8 cellular contexts compared by ENCODE assay signal in the genomic region with DNA sequence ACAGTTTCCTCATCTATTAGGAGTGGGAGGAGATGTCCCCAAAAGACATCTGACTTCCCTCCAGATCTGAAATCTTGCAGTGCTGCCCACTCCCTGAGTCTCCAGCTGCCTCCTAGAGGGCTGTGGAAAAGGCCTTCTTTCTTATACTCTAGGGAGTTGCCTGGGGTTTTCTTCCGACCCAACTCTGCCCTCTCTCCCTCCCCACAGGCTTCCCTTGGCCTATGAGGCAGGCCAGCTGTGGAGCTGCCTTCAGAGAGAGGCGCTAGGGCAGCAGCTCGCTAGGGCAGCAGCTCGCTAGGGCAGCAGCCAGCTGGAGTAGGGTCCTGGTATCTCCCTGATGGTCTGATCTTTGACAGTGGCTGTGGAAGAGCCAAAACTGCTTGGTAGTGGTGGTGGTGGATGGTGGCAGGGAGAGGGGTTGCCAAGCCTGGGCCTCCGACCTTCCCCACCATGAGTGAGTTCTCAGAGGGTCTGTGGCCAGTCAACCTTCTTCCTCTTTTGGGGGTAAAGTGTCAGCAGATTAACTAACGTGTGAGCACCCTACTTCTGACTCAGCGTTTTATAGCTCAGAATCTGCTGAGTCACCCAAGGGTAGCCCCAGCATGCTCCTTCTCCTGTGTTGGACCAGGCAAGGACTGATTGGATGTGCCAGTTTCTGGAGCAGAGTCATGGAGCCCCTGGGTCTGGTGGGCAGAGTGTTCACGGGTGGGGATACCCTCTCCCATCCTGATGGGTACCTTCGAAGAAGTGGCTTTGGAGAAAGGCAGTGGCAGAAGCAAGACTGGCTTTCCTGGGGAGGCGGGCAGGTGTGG. TPM values are rescaled to one million over a fixed set of nuclear protein-coding genes. Genes with fewer than 3 reads are reported as not detected.
DNase-seq lines count a peak whose midpoint lies in the region; ATAC-seq and TF ChIP-seq lines count a peak whose summit lies in the region.

No MANE protein-coding gene starts in this region.

- H3K18ac ChIP-seq in H9 (ENCODE audit: insufficient read length, low read depth, low read length): no peak overlapping the region

- no peak overlapping the region for H2BK20ac ChIP-seq in H9 (ENCODE audit: low read depth, low read length, poor library complexity, severe bottlenecking)

- no peak for DNase-seq in H9
- no peak for DNase-seq in RWPE1 (ENCODE audit: low spot score)
- DNase-seq in fibroblast of the aortic adventitia (ENCODE audit: low read depth): peak; percentile 48
- no peak for DNase-seq in effector memory CD4-positive, alpha-beta T cell
- no peak for DNase-seq in activated CD4-positive, alpha-beta T cell treated with anti-CD3 and anti-CD28 coated beads, Interleukin-2, amount 50 U/mL, for 4 hours

- H3T11ph ChIP-seq in H9 (ENCODE audit: low read length): no peak overlapping the region

- H2AK5ac ChIP-seq in H9 (ENCODE audit: insufficient read length, low read length): no peak overlapping the region

- WGBS in H9 (ENCODE audit: extremely low coverage, insufficient read length, low lambda C conversion rate): no CpG with 5 or more reads among the region's 10 CpGs

- no peak overlapping the region for H3K4me2 ChIP-seq in H9 (ENCODE audit: insufficient read depth, insufficient read length, low read length)
- H3K4me2 ChIP-seq in skeletal muscle satellite cell (ENCODE audit: low read length): peak overlapping the region; percentile 50

- H2BK15ac ChIP-seq in H9 (ENCODE audit: low read depth, low read length): no peak overlapping the region

- H3K23ac ChIP-seq in H9 (ENCODE audit: insufficient read length, low read depth, low read length): no peak overlapping the region

- CTCF ChIA-PET in RWPE1 (lab: Yijun Ruan, JAX): interaction anchor here (0.6 to 11.5 kb wide), 6 partner anchors 9 to 1421 kb away, joined by 3 to 167 read pairs (median 4); no protein-coding TSS in a partner anchor

- no peak for ATAC-seq in GM21367 (IDR thresholded peaks at IDR 0.05; ENCODE audit: unreplicated experiment)
- ATAC-seq in HG03108 (IDR thresholded peaks at IDR 0.05; ENCODE audit: unreplicated experiment): no peak

- no peak overlapping the region for H4K91ac ChIP-seq in H9 (ENCODE audit: insufficient read length, low read depth, low read length)

- no peak overlapping the region for H4K5ac ChIP-seq in H9 (ENCODE audit: insufficient read length, low read depth, low read length)

- no peak overlapping the region for H2BK120ac ChIP-seq in H9 (ENCODE audit: low read depth, low read length, poor library complexity, severe bottlenecking)

- H3K9me3 ChIP-seq in H9 (ENCODE audit: control insufficient read depth, low read depth, low read length) (no peaks in the 10 kb centered on the region), skeletal muscle satellite cell (replicated peaks; ENCODE audit: low read length) (no peaks in the 10 kb centered on the region)
- H3K9me3 ChIP-seq in effector memory CD4-positive, alpha-beta T cell (ENCODE audit: control insufficient read depth, low read length): no peaks in the 10 kb centered on the region

- H3K9ac ChIP-seq in H9 (ENCODE audit: extremely low read depth, insufficient read length, low read length) (no peak overlapping the region), skeletal muscle satellite cell (ENCODE audit: low read depth, low read length) (no peak overlapping the region)

- no peak for TF ChIP-seq CTCF in H9 (conservative IDR thresholded peaks at IDR 0.05)
- no peak for TF ChIP-seq CTCF in RWPE1 (conservative IDR thresholded peaks at IDR 0.05; ENCODE audit: low read depth)
- TF ChIP-seq CTCF in fibroblast of the aortic adventitia (IDR thresholded peaks at IDR 0.05; ENCODE audit: insufficient read depth, low read length): no peak

- H3K4ac ChIP-seq in H9 (ENCODE audit: low read depth, low read length): no peak overlapping the region

- H3K36me3 ChIP-seq in skeletal muscle satellite cell (ENCODE audit: insufficient read depth, low read length): no peaks in the 10 kb centered on the region
- H3K36me3 ChIP-seq in effector memory CD4-positive, alpha-beta T cell (ENCODE audit: control insufficient read depth, insufficient read depth, low read length): no peaks in the 10 kb centered on the region

- no peak overlapping the region for H3K56ac ChIP-seq in H9 (ENCODE audit: insufficient read length, low read depth, low read length)

- H3K4me1 ChIP-seq in H9 (ENCODE audit: insufficient read depth, low read length) (peaks cover 3% of the 10 kb centered on the region; the same call in 1 of the 2 replicates), skeletal muscle satellite cell (ENCODE audit: control insufficient read depth, insufficient read depth, low read length) (peaks cover 52% of the 10 kb centered on the region)
- H3K4me1 ChIP-seq in effector memory CD4-positive, alpha-beta T cell (ENCODE audit: control insufficient read depth, insufficient read depth, low read length, poor library complexity, severe bottlenecking): peaks cover 9% of the 10 kb centered on the region

- H2BK5ac ChIP-seq in H9 (ENCODE audit: insufficient read length, low read length): no peak overlapping the region

- H3K9me3 Mint-ChIP-seq in H9: no peaks in the 10 kb centered on the region

- H3K4me3 ChIP-seq in fibroblast of the aortic adventitia (ENCODE audit: low read depth, low read length) (no peak overlapping the region), skeletal muscle satellite cell (ENCODE audit: low read length) (no peak overlapping the region)
- no peak overlapping the region for H3K4me3 ChIP-seq in effector memory CD4-positive, alpha-beta T cell (ENCODE audit: insufficient read depth, low read depth, low read length, poor library complexity, severe bottlenecking)

- POLR2A ChIA-PET in RWPE1 (lab: Yijun Ruan, JAX; ENCODE audit: low non-redundant PET): no interaction called here

- H3K27ac ChIP-seq in H9 (ENCODE audit: insufficient read length, low read depth, low read length) (no peak overlapping the region), RWPE1 (peak overlapping the region; percentile 63)
- H3K27ac ChIP-seq in effector memory CD4-positive, alpha-beta T cell (ENCODE audit: insufficient read depth, low read length, poor library complexity, severe bottlenecking): no peak overlapping the region

- no peaks in the 10 kb centered on the region for H3K27me3 ChIP-seq in H9 (ENCODE audit: insufficient read depth, low read length)
- H3K27me3 ChIP-seq in skeletal muscle satellite cell (ENCODE audit: control insufficient read depth, insufficient read depth, low read length): no peaks in the 10 kb centered on the region
- no peaks in the 10 kb centered on the region for H3K27me3 ChIP-seq in effector memory CD4-positive, alpha-beta T cell (replicated peaks; ENCODE audit: control insufficient read depth, insufficient read depth, low read length, poor library complexity, severe bottlenecking)

- H3K23me2 ChIP-seq in H9 (ENCODE audit: insufficient read length, low read depth, low read length, poor library complexity, severe bottlenecking): peaks cover 6% of the 10 kb centered on the region

- H3K27me3 Mint-ChIP-seq in H9 (ENCODE audit: low read depth): peaks cover 27% of the 10 kb centered on the region

- H4K20me1 ChIP-seq in H9 (ENCODE audit: control insufficient read depth, insufficient read depth, insufficient read length): peaks cover 2% of the 10 kb centered on the region

- peaks cover 0 to 1% (median 0%) of the 10 kb centered on the region in 3 experiments; a peak in 2 of 7 replicates for H3K36me3 Mint-ChIP-seq in H9 (ENCODE audit: insufficient read depth in 1 of 3, low read depth in 3 of 3)

- peak overlapping the region in 2 of 3 experiments; percentile 40 to 45; a peak in 3 of 7 replicates for H3K27ac Mint-ChIP-seq in H9

- H3K14ac ChIP-seq in H9 (ENCODE audit: insufficient read depth, low read length): no peak overlapping the region; the same call in 1 of the 2 replicates

- peaks cover 28 to 46% of the 10 kb centered on the region in 2 experiments for H3K4me1 Mint-ChIP-seq in H9

- no peaks in the 10 kb centered on the region for H3K79me2 ChIP-seq in H9 (ENCODE audit: insufficient read depth, low read length)

- no peaks in the 10 kb centered on the region for H3K79me1 ChIP-seq in H9 (ENCODE audit: insufficient read depth, low read depth, low read length, poor library complexity, severe bottlenecking)

- H4K8ac ChIP-seq in H9 (replicated peaks; ENCODE audit: insufficient read length, low read depth, low read length): no peak overlapping the region

- H3K4me3 Mint-ChIP-seq in H9: peak overlapping the region in 1 of 2 experiments; percentile 60; a peak in 1 of 5 replicates

- no peak overlapping the region for H2BK12ac ChIP-seq in H9 (ENCODE audit: insufficient read length, low read depth, low read length)

- no peak overlapping the region for H2AFZ ChIP-seq in H9 (ENCODE audit: low read length)

RNA-seq across cellular contexts. Expression of a gene that starts 2.3 kb away (rescaled TPM):
- 10.6 TPM in 2 replicates for total RNA-seq in H9 (2021)
- 22.0 and 25.1 TPM in 2 replicates for total RNA-seq in fibroblast of the aortic adventitia (ENCODE audit: low replicate concordance)
- 3.9 and 12.2 TPM in 2 replicates for total RNA-seq in skeletal muscle satellite cell (2012; rRNA removed)

RNA-seq across cellular contexts. Expression of a gene that starts 16.6 kb away (rescaled TPM):
- total RNA-seq in H9 (2021) (5.6 and 7.4 TPM in 2 replicates), fibroblast of the aortic adventitia (ENCODE audit: low replicate concordance) (5.2 and 16.6 TPM in 2 replicates)
- total RNA-seq in skeletal muscle satellite cell (2012; rRNA removed): 1.1 and 2.3 TPM in 2 replicates

RNA-seq across cellular contexts. Expression of a gene that starts 44.4 kb away (rescaled TPM):
- total RNA-seq in H9 (2021) (69.3 and 72.1 TPM in 2 replicates), fibroblast of the aortic adventitia (ENCODE audit: low replicate concordance) (48.9 and 78.8 TPM in 2 replicates)
- total RNA-seq in skeletal muscle satellite cell (2012; rRNA removed): 26.9 and 39.5 TPM in 2 replicates

RNA-seq across cellular contexts. Expression of a gene that starts 50.0 kb away (rescaled TPM):
- total RNA-seq in H9 (2021) (not detected in 2 replicates), fibroblast of the aortic adventitia (ENCODE audit: low replicate concordance) (0.36 TPM in 1 of 2 replicates, not detected in the other)
- total RNA-seq in skeletal muscle satellite cell (2012; rRNA removed): 0.22 and 0.25 TPM in 2 replicates
